Comparison of ENCODE assay signal across 17 cellular contexts in genomic region chr3:155846119-155846518, GRCh38. TPM values are rescaled to one million over a fixed set of nuclear protein-coding genes. Genes with fewer than 3 reads are reported as not detected.
DNase-seq lines count a peak whose midpoint lies in the region; ATAC-seq, FAIRE-seq and TF ChIP-seq lines count a peak whose summit lies in the region.
"Had no signal": no experiment of that assay in that cellular context is flagged by ENCODE, and none has a peak within 500 bp of the region (broad histone marks: within the 10 kb centered on the region; RNA-seq: fewer than 3 reads in every experiment).

No MANE protein-coding gene starts in this region.

- H3K4me3 Mint-ChIP-seq in activated T-cell treated with anti-CD3 and anti-CD28 coated beads, Interleukin-2, amount 50 U/mL, for 24 hours: peak overlapping the region; percentile 25
- H3K4me3 Mint-ChIP-seq in neural crest cell: peak overlapping the region; percentile 13

- H3K27me3 Mint-ChIP-seq in activated T-cell treated with anti-CD3 and anti-CD28 coated beads, Interleukin-2, amount 50 U/mL, for 24 hours: no peaks in the 10 kb centered on the region
- H3K27me3 Mint-ChIP-seq in neural crest cell (ENCODE audit: low read depth): no peaks in the 10 kb centered on the region

- H3K36me3 ChIP-seq in OCI-LY3 (replicated peaks; ENCODE audit: low read depth, low read length): peaks cover 21% of the 10 kb centered on the region
- H3K36me3 ChIP-seq in K562 (ENCODE audit: control insufficient read depth, insufficient read depth, low read length): peaks cover 24% of the 10 kb centered on the region; the same call in 1 of the 3 replicates
- H3K36me3 ChIP-seq: prostate gland had no signal

- peaks cover 91% of the 10 kb centered on the region for H3K79me2 ChIP-seq in OCI-LY3 (ENCODE audit: low read length)
- H3K79me2 ChIP-seq in K562 (ENCODE audit: control insufficient read depth, insufficient read depth, low read length): peaks cover 86% of the 10 kb centered on the region

- TF ChIP-seq EP300 in K562 (IDR thresholded peaks at IDR 0.05; ENCODE audit: low read length): no peak

- H2AFZ ChIP-seq in OCI-LY3 (ENCODE audit: low read depth, low read length): no peak overlapping the region
- no peak overlapping the region for H2AFZ ChIP-seq in K562 (ENCODE audit: low read depth, low read length)

- H3K4me1 ChIP-seq in OCI-LY3 (ENCODE audit: low read length) (peaks cover 32% of the 10 kb centered on the region), K562 (replicated peaks in 1 of 2; ENCODE audit: control insufficient read depth in 2 of 2, insufficient read depth in 2 of 2, low read length in 2 of 2) (peaks cover 8 to 9% of the 10 kb centered on the region in 2 experiments; a peak in 3 of 5 replicates)
- H3K4me1 ChIP-seq: prostate gland had no signal

- no peak for TF ChIP-seq CTCF in OCI-LY3 (IDR thresholded peaks at IDR 0.05; ENCODE audit: low read depth, low read length)
- no peak for TF ChIP-seq CTCF in K562 (IDR thresholded peaks at IDR 0.05 in 2 of 3, conservative IDR thresholded peaks at IDR 0.05 in 1 of 3; ENCODE audit: insufficient read depth in 2 of 3, low read depth in 1 of 3, low read length in 3 of 3)
- no peak for TF ChIP-seq CTCF in neural crest cell (conservative IDR thresholded peaks at IDR 0.05)

- H3K27me3 ChIP-seq in OCI-LY3 (ENCODE audit: low read depth, low read length) (no peaks in the 10 kb centered on the region), K562 (ENCODE audit: control insufficient read depth in 2 of 2, insufficient read depth in 2 of 2, low read length in 2 of 2) (no peaks in the 10 kb centered on the region)
- H3K27me3 ChIP-seq: spleen, upper lobe of right lung had no signal

- ATAC-seq in K562 (peak; percentile 34), GM18867 (IDR thresholded peaks at IDR 0.05; ENCODE audit: unreplicated experiment) (no peak)
- ATAC-seq: HepG2, upper lobe of right lung had no signal

- H3K9me3 ChIP-seq in OCI-LY3 (ENCODE audit: insufficient read depth, low read length) (no peaks in the 10 kb centered on the region), K562 (replicated peaks; ENCODE audit: control insufficient read depth, insufficient read depth, low read depth, low read length) (no peaks in the 10 kb centered on the region)
- H3K9me3 ChIP-seq: prostate gland, spleen, upper lobe of right lung had no signal

- H3K9ac ChIP-seq in OCI-LY3 (ENCODE audit: low read length) (no peak overlapping the region), K562 (ENCODE audit: insufficient read depth in 1 of 2, low read depth in 2 of 2, low read length in 2 of 2) (no peak overlapping the region; a peak in 1 of 4 replicates)

- no TSS peak for BruUV-seq in K562 (replicated peaks; lab: Mats Ljungman, UMichigan)

- no peak for TF ChIP-seq POLR2A in K562 (conservative IDR thresholded peaks at IDR 0.05)

- POLR2A ChIA-PET in K562 (lab: Yijun Ruan, JAX): interaction anchor here (0.7 to 1.0 kb wide), 3 partner anchors 10 to 92 kb away, joined by 3 to 6 read pairs (median 4); no protein-coding TSS in a partner anchor

- intact Hi-C loops in K562 (cut with micrococcal nuclease): no loop called here

- WGBS in K562 (ENCODE audit: insufficient coverage, low coverage, missing lambda C conversion rate): 43% methylated on average over 2 of the region's 3 CpGs

- CTCF ChIA-PET in K562 (lab: Yijun Ruan, JAX; ENCODE audit: low intra/inter-chr PET ratio): no interaction called here

- no peak overlapping the region for H3K27ac Mint-ChIP-seq in activated T-cell treated with anti-CD3 and anti-CD28 coated beads, Interleukin-2, amount 50 U/mL, for 24 hours
- H3K27ac Mint-ChIP-seq in neural crest cell (ENCODE audit: unreplicated experiment): no peak overlapping the region

- in situ Hi-C loops in K562 (cut with MboI): no loop called here

- FAIRE-seq in K562 (lab: Jason Lieb, UNC): no peak
- FAIRE-seq: GM12892, HepG2 had no signal

- H3K4me3 ChIP-seq in OCI-LY3 (ENCODE audit: low read length): no peak overlapping the region
- H3K4me3 ChIP-seq in K562: no peak overlapping the region
- H3K4me3 ChIP-seq: prostate gland, spleen, upper lobe of right lung had no signal

- no peak for TF ChIP-seq RAD21 in K562 (CRISPR knock-in tag; conservative IDR thresholded peaks at IDR 0.05 in 1 of 2, IDR thresholded peaks at IDR 0.05 in 1 of 2)

- no peak for DNase-seq in activated T-cell treated with anti-CD3 and anti-CD28 coated beads, Interleukin-2, amount 50 U/mL, for 24 hours
- no peak for DNase-seq in activated T-cell treated with anti-CD3 and anti-CD28 coated beads, Interleukin-2, amount 50 U/mL, for 1 hour
- DNase-seq in K562 (ENCODE audit: extremely low read depth in 1 of 4, low spot score in 3 of 4) (no peak), neural crest cell (ENCODE audit: low read depth, low spot score) (no peak), HuH-7 (ENCODE audit: low spot score) (no peak), nucleus accumbens (lab: John Stamatoyannopoulos, UW) (no peak)
- DNase-seq: activated effector memory CD4-positive, alpha-beta T cell treated with anti-CD3 and anti-CD28 coated beads, Interleukin-2, amount 50 U/mL, for 16 hours; NCI-H1092; NCI-H774; spleen; stimulated activated naive CD4-positive, alpha-beta T cell; upper lobe of right lung had no signal

- peaks cover 61% of the 10 kb centered on the region for H3K4me1 Mint-ChIP-seq in activated T-cell treated with anti-CD3 and anti-CD28 coated beads, Interleukin-2, amount 50 U/mL, for 24 hours (ENCODE audit: low read depth)
- peaks cover 18% of the 10 kb centered on the region for H3K4me1 Mint-ChIP-seq in neural crest cell

- no peaks in the 10 kb centered on the region for H3K9me3 Mint-ChIP-seq in activated T-cell treated with anti-CD3 and anti-CD28 coated beads, Interleukin-2, amount 50 U/mL, for 24 hours
- H3K9me3 Mint-ChIP-seq in neural crest cell: no peaks in the 10 kb centered on the region

- H3K4me2 ChIP-seq in OCI-LY3 (ENCODE audit: low read length) (peak overlapping the region; percentile 13; the same call in 1 of the 2 replicates), K562 (ENCODE audit: insufficient read depth, low read length) (peak overlapping the region; percentile 46; the same call in 1 of the 2 replicates)

- no peaks in the 10 kb centered on the region for H3K9me1 ChIP-seq in K562 (ENCODE audit: control insufficient read depth, insufficient read depth, low read length)

- H3K27ac ChIP-seq in OCI-LY3 (ENCODE audit: low read length): no peak overlapping the region
- H3K27ac ChIP-seq in K562 (ENCODE audit: extremely low read depth, low read depth, low read length): no peak overlapping the region
- H3K27ac ChIP-seq: prostate gland, spleen, upper lobe of right lung had no signal

- H4K20me1 ChIP-seq in OCI-LY3 (ENCODE audit: insufficient read depth, low read length): peaks cover 41% of the 10 kb centered on the region
- H4K20me1 ChIP-seq in K562 (replicated peaks; ENCODE audit: control insufficient read depth, insufficient read depth, low read length): no peaks in the 10 kb centered on the region; the same call in none of the 2 replicates

- peaks cover 50% of the 10 kb centered on the region for H3K36me3 Mint-ChIP-seq in activated T-cell treated with anti-CD3 and anti-CD28 coated beads, Interleukin-2, amount 50 U/mL, for 24 hours (ENCODE audit: low read depth)
- H3K36me3 Mint-ChIP-seq in neural crest cell (ENCODE audit: low read depth): peaks cover 4% of the 10 kb centered on the region

RNA-seq across cellular contexts. Expression of gene SLC33A1, which starts 8.1 kb away (rescaled TPM):
- 80.9 and 96.6 TPM in 2 replicates for total RNA-seq in K562 (2011; cell fraction: chromatin; rRNA removed; ENCODE audit: low replicate concordance)
- 60.8 and 64.4 TPM in 2 replicates for total RNA-seq in K562 (2011; cell fraction: nucleolus; rRNA removed)
- total RNA-seq in K562 (2011; cell fraction: nucleoplasm; rRNA removed): 70.8 and 71.1 TPM in 2 replicates
- total RNA-seq in K562 (2014; rRNA removed) (16.4 and 21.1 TPM in 2 replicates), K562 (2014; rRNA removed; fragmentation: Illumina TruSeq; extraction: Trizol) (23.0 and 25.5 TPM in 2 replicates), K562 (2015; rRNA removed; fragmentation: Illumina TruSeq; extraction: Trizol) (25.0 and 26.8 TPM in 2 replicates), K562 (2021) (22.0 and 22.7 TPM in 2 replicates), neural crest cell (17.7 and 18.8 TPM in 2 replicates)
- polyA plus RNA-seq in K562 (2011; rRNA removed) (25.5 and 29.2 TPM in 2 replicates), K562 (2014; fragmentation: Illumina TruSeq; extraction: Trizol) (18.8 and 20.5 TPM in 2 replicates), K562 (2014; fragmentation: Nextera tagmentation; extraction: Ambion mirVana) (1 to 10 TPM; 6.2 to 7.8 TPM), K562 (2014; rRNA removed) (18.3 and 19.6 TPM in 2 replicates)
- polyA plus RNA-seq in K562 (2011; cell fraction: cytosol; rRNA removed): 20.9 and 24.3 TPM in 2 replicates
- 34.8 and 49.9 TPM in 2 replicates for polyA plus RNA-seq in K562 (2011; cell fraction: nucleus; rRNA removed)
- 16.9 and 25.6 TPM in 2 replicates for polyA plus RNA-seq in K562 (2012)
- 34.9 and 54.9 TPM in 2 replicates for polyA minus RNA-seq in K562 (2011; rRNA and poly(A)+ RNA removed)
- 20.8 and 30.1 TPM in 2 replicates for polyA minus RNA-seq in K562 (2011; cell fraction: cytosol; rRNA and poly(A)+ RNA removed)
- polyA minus RNA-seq in K562 (2011; cell fraction: nucleus; rRNA and poly(A)+ RNA removed): 29.2 and 54.0 TPM in 2 replicates

RNA-seq across cellular contexts. Expression of gene GMPS, which starts 24.3 kb away (rescaled TPM):
- 24.3 and 122 TPM in 2 replicates for total RNA-seq in K562 (2011; cell fraction: chromatin; rRNA removed; ENCODE audit: low replicate concordance)
- 8.3 and 10.4 TPM in 2 replicates for total RNA-seq in K562 (2011; cell fraction: nucleolus; rRNA removed)
- 20.8 and 36.6 TPM in 2 replicates for total RNA-seq in K562 (2011; cell fraction: nucleoplasm; rRNA removed)
- total RNA-seq in K562 (2014; rRNA removed) (73.7 and 78.2 TPM in 2 replicates), K562 (2014; rRNA removed; fragmentation: Illumina TruSeq; extraction: Trizol) (234 and 267 TPM in 2 replicates), K562 (2015; rRNA removed; fragmentation: Illumina TruSeq; extraction: Trizol) (162 and 170 TPM in 2 replicates), K562 (2021) (226 and 234 TPM in 2 replicates), neural crest cell (129 and 131 TPM in 2 replicates)
- polyA plus RNA-seq in K562 (2011; rRNA removed) (105 and 156 TPM in 2 replicates), K562 (2014; fragmentation: Illumina TruSeq; extraction: Trizol) (235 and 282 TPM in 2 replicates), K562 (2014; fragmentation: Nextera tagmentation; extraction: Ambion mirVana) (10 to 100 TPM; 74.2 to 87.0 TPM), K562 (2014; rRNA removed) (95.9 and 106 TPM in 2 replicates)
- polyA plus RNA-seq in K562 (2011; cell fraction: cytosol; rRNA removed): 48.6 and 85.1 TPM in 2 replicates
- 25.8 and 44.4 TPM in 2 replicates for polyA plus RNA-seq in K562 (2011; cell fraction: nucleus; rRNA removed)
- 152 and 174 TPM in 2 replicates for polyA plus RNA-seq in K562 (2012)
- polyA minus RNA-seq in K562 (2011; rRNA and poly(A)+ RNA removed): 314 and 384 TPM in 2 replicates
- polyA minus RNA-seq in K562 (2011; cell fraction: cytosol; rRNA and poly(A)+ RNA removed): 146 and 156 TPM in 2 replicates
- polyA minus RNA-seq in K562 (2011; cell fraction: nucleus; rRNA and poly(A)+ RNA removed): 12.3 and 30.1 TPM in 2 replicates

RNA-seq across cellular contexts. Expression of gene C3orf33, which starts 40.0 kb away (rescaled TPM):
- 3.2 and 7.6 TPM in 2 replicates for total RNA-seq in K562 (2011; cell fraction: chromatin; rRNA removed; ENCODE audit: low replicate concordance)
- 4.2 and 4.9 TPM in 2 replicates for total RNA-seq in K562 (2011; cell fraction: nucleolus; rRNA removed)
- 7.1 and 10.1 TPM in 2 replicates for total RNA-seq in K562 (2011; cell fraction: nucleoplasm; rRNA removed)
- total RNA-seq in K562 (2014; rRNA removed): 5.7 TPM in 2 replicates
- total RNA-seq in K562 (2014; rRNA removed; fragmentation: Illumina TruSeq; extraction: Trizol): 10.2 and 12.0 TPM in 2 replicates
- total RNA-seq in K562 (2015; rRNA removed; fragmentation: Illumina TruSeq; extraction: Trizol): 4.9 and 5.7 TPM in 2 replicates
- total RNA-seq in K562 (2021): 5.0 and 5.3 TPM in 2 replicates
- polyA plus RNA-seq in K562 (2011; rRNA removed): 6.2 and 6.8 TPM in 2 replicates
- 4.9 and 8.8 TPM in 2 replicates for polyA plus RNA-seq in K562 (2011; cell fraction: cytosol; rRNA removed)
- polyA plus RNA-seq in K562 (2011; cell fraction: nucleus; rRNA removed): 2.5 and 3.0 TPM in 2 replicates
- polyA plus RNA-seq in K562 (2012): 4.1 and 7.2 TPM in 2 replicates
- 6.6 TPM in 2 replicates for polyA plus RNA-seq in K562 (2014; fragmentation: Illumina TruSeq; extraction: Trizol)
- polyA plus RNA-seq in K562 (2014; fragmentation: Nextera tagmentation; extraction: Ambion mirVana): 1 to 10 TPM; 4.1 to 6.0 TPM
- polyA plus RNA-seq in K562 (2014; rRNA removed): 6.3 and 7.0 TPM in 2 replicates
- 3.1 and 3.7 TPM in 2 replicates for polyA minus RNA-seq in K562 (2011; rRNA and poly(A)+ RNA removed)
- polyA minus RNA-seq in K562 (2011; cell fraction: cytosol; rRNA and poly(A)+ RNA removed): 2.5 and 4.0 TPM in 2 replicates
- polyA minus RNA-seq in K562 (2011; cell fraction: nucleus; rRNA and poly(A)+ RNA removed): 1.1 and 1.9 TPM in 2 replicates
- 4.2 and 4.4 TPM in 2 replicates for total RNA-seq in neural crest cell
